8 cellular contexts compared by ENCODE assay signal in the genomic region with DNA sequence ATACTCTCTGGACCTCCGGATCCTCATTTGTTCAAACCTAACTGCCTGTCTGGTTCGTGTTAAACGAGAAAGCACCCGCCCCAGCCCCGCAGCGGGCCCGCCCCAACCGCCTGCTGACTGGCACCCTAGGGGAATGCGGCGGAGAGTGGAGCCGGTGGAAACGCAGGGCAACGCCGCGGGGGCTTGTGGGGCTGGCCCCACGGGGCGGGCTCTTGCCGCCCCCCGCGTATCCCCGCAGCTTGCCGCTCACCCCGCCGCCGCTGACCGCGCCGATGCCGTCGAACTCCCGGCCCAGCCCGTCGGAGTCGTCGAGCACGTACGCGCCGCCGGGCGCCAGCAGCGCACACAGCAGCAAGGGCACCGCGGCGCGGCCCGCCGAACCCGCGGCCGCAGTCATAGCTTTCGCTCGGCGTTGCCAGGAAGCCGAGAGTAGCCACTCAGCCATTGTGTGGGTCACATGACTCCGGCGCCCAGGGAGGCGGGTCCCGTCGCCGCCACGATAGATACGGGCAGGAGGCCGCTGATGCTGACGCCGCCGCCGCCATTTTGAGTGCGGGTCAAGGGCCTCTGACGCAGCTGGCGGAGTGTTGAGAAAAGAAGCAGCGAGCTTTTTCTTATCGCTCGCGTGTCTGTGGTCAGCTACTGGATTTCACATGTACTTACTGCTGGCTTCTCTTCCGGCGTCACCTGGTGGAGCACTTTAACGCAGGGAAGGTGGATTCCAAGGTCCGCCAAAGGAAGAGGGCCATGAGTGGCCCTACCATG. TPM values are rescaled to one million over a fixed set of nuclear protein-coding genes. Genes with fewer than 3 reads are reported as not detected.
A peak's percentile ranks its signal among the peaks of the same experiment; 100 is the strongest.
DNase-seq lines count a peak whose midpoint lies in the region; ATAC-seq and TF ChIP-seq lines count a peak whose summit lies in the region.

A gene (minus strand): TSS at position 463 of the 765 bp plus-strand sequence. CDS start 18 bp downstream, at position 445.

- H3K4me3 ChIP-seq in WERI-Rb-1 (ENCODE audit: low read depth, low read length) (peak within 1 kb of the TSS; percentile 61), iPS-11a (ENCODE audit: low read depth, low read length) (peak within 1 kb of the TSS; percentile 70), skeletal muscle satellite cell (ENCODE audit: low read length) (peak within 1 kb of the TSS; percentile 81)

- TF ChIP-seq CTCF in GM13976 (IDR thresholded peaks at IDR 0.05; ENCODE audit: borderline replicate concordance, control extremely low read depth, extremely low read depth, insufficient read depth, missing control alignments) = peak; percentile 9
- no peak for TF ChIP-seq CTCF in WERI-Rb-1 (IDR thresholded peaks at IDR 0.05; ENCODE audit: low read depth, low read length)

- in situ Hi-C loops in GM13976 (cut with MboI; ENCODE audit: low sequenced_read_pairs, unreplicated experiment) = no loop called here
- in situ Hi-C loops in T47D (cut with HindIII; ENCODE audit: low pct_unique_long_range_greater_than_20kb, low sequenced_read_pairs) = no loop called here

- peaks cover 10% of the 10 kb centered on the region for H3K4me1 ChIP-seq in skeletal muscle satellite cell (ENCODE audit: control insufficient read depth, insufficient read depth, low read length)

- peaks cover 7% of the 10 kb centered on the region for H3K9me3 ChIP-seq in WERI-Rb-1 (ENCODE audit: severe bottlenecking)
- no peaks in the 10 kb centered on the region for H3K9me3 ChIP-seq in skeletal muscle satellite cell (replicated peaks; ENCODE audit: low read length)

- DNase-seq in GM13976 (ENCODE audit: low spot score) = peak; percentile 90
- peak; percentile 20 for DNase-seq in NCI-H2081 treated with DMSO at 0.1 percent for 48 hours (lab: John Stamatoyannopoulos, UW)
- peak; percentile 94 for DNase-seq in WERI-Rb-1
- DNase-seq in T47D (ENCODE audit: low read depth in 1 of 2, low spot score in 1 of 2) = peak; percentile 78 to 87
- no peak for DNase-seq in SKM-1 (lab: John Stamatoyannopoulos, UW; ENCODE audit: unreplicated experiment)

- H3K36me3 ChIP-seq in WERI-Rb-1 (no peaks in the 10 kb centered on the region), skeletal muscle satellite cell (ENCODE audit: insufficient read depth, low read length) (no peaks in the 10 kb centered on the region)

- peak within 1 kb of the TSS; percentile 78 for H3K9ac ChIP-seq in skeletal muscle satellite cell (ENCODE audit: low read depth, low read length)

- H3K27ac ChIP-seq in WERI-Rb-1 = peak within 1 kb of the TSS; percentile 79

- H3K27me3 ChIP-seq in WERI-Rb-1 (ENCODE audit: insufficient read depth, low read depth, severe bottlenecking) (no peaks in the 10 kb centered on the region), skeletal muscle satellite cell (ENCODE audit: control insufficient read depth, insufficient read depth, low read length) (no peaks in the 10 kb centered on the region)

- ATAC-seq in HG02870 (IDR thresholded peaks at IDR 0.05; ENCODE audit: unreplicated experiment) = peak; percentile 78

- peak within 1 kb of the TSS; percentile 86 for H3K4me2 ChIP-seq in skeletal muscle satellite cell (ENCODE audit: low read length)

RNA-seq across cellular contexts. Expression of the gene that starts here (rescaled TPM):
- 9.4 and 13.8 TPM in 2 replicates for total RNA-seq in skeletal muscle satellite cell (2012; rRNA removed)
